Comparison of ENCODE assay signal across 19 cellular contexts in the genomic region with DNA sequence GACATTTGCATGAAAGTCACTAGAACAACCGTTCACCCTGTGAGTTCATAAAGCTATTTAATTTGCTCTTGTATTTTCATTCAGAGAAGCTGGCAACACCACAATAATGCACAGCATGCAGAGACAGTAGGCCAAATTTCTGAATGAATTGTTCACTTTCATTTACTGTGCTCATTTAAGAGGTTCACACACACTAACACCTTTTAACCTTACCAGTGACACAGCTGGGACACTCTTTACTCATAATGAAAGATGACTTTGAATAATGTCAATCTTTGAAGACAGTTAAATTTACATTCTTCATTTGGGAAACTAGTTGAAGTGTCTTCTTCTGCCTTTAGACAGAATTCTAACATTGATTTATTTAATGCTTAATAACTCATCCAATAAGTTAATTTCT.
DNase-seq lines count a peak whose midpoint lies in the region; ATAC-seq and TF ChIP-seq lines count a peak whose summit lies in the region.
"Had no signal": no experiment of that assay in that cellular context is flagged by ENCODE, and none has a peak within 500 bp of the region (broad histone marks: within the 10 kb centered on the region; RNA-seq: fewer than 3 reads in every experiment).

No MANE protein-coding gene starts in this region.

- H3K4me2 ChIP-seq in OCI-LY3 (ENCODE audit: low read length): 0 out of 2 replicates have a peak overlapping the region, but pooled peaks have one; percentile 15
- peak overlapping the region; percentile 44 for H3K4me2 ChIP-seq in neural progenitor cell
- H3K4me2 ChIP-seq: A549; BLaER1 treated with 17β-estradiol and CSF1 and Interleukin-3, amounts not matched to agents 10 nM and 100 nM had no signal

- H3K9me3 Mint-ChIP-seq in neural progenitor cell: no peaks in the 10 kb centered on the region

- H3K27me3 Mint-ChIP-seq in neural progenitor cell (ENCODE audit: insufficient read depth, low read depth): no peaks in the 10 kb centered on the region
- H3K27me3 Mint-ChIP-seq: B cell; CD4-positive, alpha-beta T cell had no signal

- H3K27ac Mint-ChIP-seq in neural progenitor cell: no peak overlapping the region
- H3K27ac Mint-ChIP-seq: B cell; CD4-positive, alpha-beta T cell; CD8-positive, alpha-beta T cell had no signal

- H4K20me1 ChIP-seq in OCI-LY3 (ENCODE audit: insufficient read depth, low read length) (no peaks in the 10 kb centered on the region), neural progenitor cell (ENCODE audit: low read depth) (no peaks in the 10 kb centered on the region)
- H4K20me1 ChIP-seq: BLaER1 treated with 17β-estradiol and CSF1 and Interleukin-3, amounts not matched to agents 10 nM and 100 nM had no signal

- peaks cover 9% of the 10 kb centered on the region for H3K4me1 Mint-ChIP-seq in neural progenitor cell
- H3K4me1 Mint-ChIP-seq: B cell had no signal

- H3K4me1 ChIP-seq in OCI-LY3 (ENCODE audit: low read length): peaks cover 14% of the 10 kb centered on the region
- peaks cover 16% of the 10 kb centered on the region for H3K4me1 ChIP-seq in neural progenitor cell
- H3K4me1 ChIP-seq: A549; BLaER1 treated with 17β-estradiol and CSF1 and Interleukin-3, amounts not matched to agents 10 nM and 100 nM; Caco-2 had no signal

- H3K4me3 ChIP-seq in OCI-LY3 (ENCODE audit: low read length) (no peak overlapping the region), neural progenitor cell (no peak overlapping the region), WERI-Rb-1 (ENCODE audit: low read depth, low read length) (no peak overlapping the region)
- H3K4me3 ChIP-seq: A549; BLaER1 treated with 17β-estradiol and CSF1 and Interleukin-3, amounts not matched to agents 10 nM and 100 nM had no signal

- H3K36me3 ChIP-seq in OCI-LY3 (replicated peaks; ENCODE audit: low read depth, low read length): peaks cover 4% of the 10 kb centered on the region
- no peaks in the 10 kb centered on the region for H3K36me3 ChIP-seq in neural progenitor cell
- H3K36me3 ChIP-seq in WERI-Rb-1: no peaks in the 10 kb centered on the region
- H3K36me3 ChIP-seq: BLaER1 treated with 17β-estradiol and CSF1 and Interleukin-3, amounts not matched to agents 10 nM and 100 nM had no signal

- H3K79me2 ChIP-seq in OCI-LY3 (ENCODE audit: low read length) (no peaks in the 10 kb centered on the region), neural progenitor cell (ENCODE audit: low read depth) (no peaks in the 10 kb centered on the region)

- H2AFZ ChIP-seq in OCI-LY3 (ENCODE audit: low read depth, low read length) (no peak overlapping the region), neural progenitor cell (replicated peaks) (no peak overlapping the region)

- TF ChIP-seq CTCF in OCI-LY3 (IDR thresholded peaks at IDR 0.05; ENCODE audit: low read depth, low read length): no peak
- no peak for TF ChIP-seq CTCF in neural progenitor cell (IDR thresholded peaks at IDR 0.05)
- no peak for TF ChIP-seq CTCF in WERI-Rb-1 (IDR thresholded peaks at IDR 0.05; ENCODE audit: low read depth, low read length)

- H3F3A ChIP-seq in neural progenitor cell (ENCODE audit: low read depth): no peaks in the 10 kb centered on the region

- H3K36me3 Mint-ChIP-seq in neural progenitor cell: no peaks in the 10 kb centered on the region
- H3K36me3 Mint-ChIP-seq: CD8-positive, alpha-beta T cell had no signal

- no peak overlapping the region for H3K27ac ChIP-seq in OCI-LY3 (ENCODE audit: low read length)
- H3K27ac ChIP-seq in neural progenitor cell: no peak overlapping the region
- H3K27ac ChIP-seq in WERI-Rb-1: no peak overlapping the region
- H3K27ac ChIP-seq: 22Rv1; A549; BLaER1 treated with 17β-estradiol and CSF1 and Interleukin-3, amounts not matched to agents 10 nM and 100 nM; C4-2B had no signal

- H3K9me3 ChIP-seq in OCI-LY3 (ENCODE audit: insufficient read depth, low read length): 0 out of 2 replicates have a peak, but pooled peaks cover 6% of the 10 kb centered on the region
- no peaks in the 10 kb centered on the region for H3K9me3 ChIP-seq in neural progenitor cell (ENCODE audit: low read depth)
- H3K9me3 ChIP-seq in WERI-Rb-1 (ENCODE audit: severe bottlenecking): no peaks in the 10 kb centered on the region
- H3K9me3 ChIP-seq: A549; BLaER1 treated with 17β-estradiol and CSF1 and Interleukin-3, amounts not matched to agents 10 nM and 100 nM; Caco-2 had no signal

- H3K9ac ChIP-seq in OCI-LY3 (ENCODE audit: low read length) (no peak overlapping the region), neural progenitor cell (no peak overlapping the region)
- H3K9ac ChIP-seq: BLaER1 treated with 17β-estradiol and CSF1 and Interleukin-3, amounts not matched to agents 10 nM and 100 nM had no signal

- ATAC-seq in GM18868 (IDR thresholded peaks at IDR 0.05; ENCODE audit: unreplicated experiment) (peak; percentile 35), HG02610 (IDR thresholded peaks at IDR 0.05; ENCODE audit: unreplicated experiment) (peak; percentile 89), GM21717 (IDR thresholded peaks at IDR 0.05; ENCODE audit: unreplicated experiment) (no peak)
- ATAC-seq: A549; CD8-positive, alpha-beta T cell had no signal

- no peaks in the 10 kb centered on the region for H3K27me3 ChIP-seq in OCI-LY3 (ENCODE audit: low read depth, low read length)
- H3K27me3 ChIP-seq in neural progenitor cell: no peaks in the 10 kb centered on the region
- no peaks in the 10 kb centered on the region for H3K27me3 ChIP-seq in WERI-Rb-1 (ENCODE audit: insufficient read depth, low read depth, severe bottlenecking)
- H3K27me3 ChIP-seq: BLaER1 treated with 17β-estradiol and CSF1 and Interleukin-3, amounts not matched to agents 10 nM and 100 nM had no signal

- DNase-seq in neural progenitor cell (ENCODE audit: low spot score): peak; percentile 10
- no peak for DNase-seq in effector CD8-positive, alpha-beta T cell (lab: John Stamatoyannopoulos, UW)
- DNase-seq in WERI-Rb-1: no peak
- DNase-seq: AML-193; Caco-2; Calu3; CD4-positive, alpha-beta T cell; CD8-positive, alpha-beta T cell; DMS79 treated with DMSO at 0.1 percent for 48 hours; GF-D8 had no signal

- no peak overlapping the region for H3K4me3 Mint-ChIP-seq in neural progenitor cell
- H3K4me3 Mint-ChIP-seq: B cell; CD4-positive, alpha-beta T cell; CD8-positive, alpha-beta T cell had no signal
